In the genomic region with DNA sequence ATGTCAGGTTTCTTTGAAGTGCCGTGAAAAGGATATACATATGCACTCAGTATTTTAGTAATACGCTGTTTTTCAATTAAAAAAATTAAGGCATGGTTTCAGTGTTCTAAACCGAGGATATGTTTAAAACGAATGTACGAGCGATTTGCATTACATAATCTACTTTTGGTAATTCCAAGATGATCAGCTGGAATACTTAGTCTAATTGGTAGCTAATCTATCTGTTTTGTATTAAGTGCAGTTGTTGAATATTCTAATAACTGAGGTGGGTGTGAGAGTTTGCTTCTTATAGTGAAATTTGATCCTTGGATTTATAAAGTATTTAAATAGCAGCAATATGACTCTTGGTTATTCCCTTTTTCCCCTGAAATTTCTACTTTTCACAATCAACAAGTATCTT, we compare ENCODE assay signal across 9 cellular contexts. TPM values are rescaled to one million over a fixed set of nuclear protein-coding genes. Genes with fewer than 3 reads are reported as not detected.
DNase-seq lines count a peak whose midpoint lies in the region; ATAC-seq and TF ChIP-seq lines count a peak whose summit lies in the region.
"Had no signal": no experiment of that assay in that cellular context is flagged by ENCODE, and none has a peak within 500 bp of the region (broad histone marks: within the 10 kb centered on the region; RNA-seq: fewer than 3 reads in every experiment).

No MANE protein-coding gene starts in this region.

- no peak for TF ChIP-seq POLR2A in tibial nerve (IDR thresholded peaks at IDR 0.05)

- peaks cover 0 to 18% of the 10 kb centered on the region in 2 donors for H3K4me1 ChIP-seq in ascending aorta
- H3K4me1 ChIP-seq in liver (ENCODE audit: control insufficient read depth in 4 of 4, insufficient read depth in 4 of 4, low read length in 3 of 4): peaks cover 5 to 19% (median 6%) of the 10 kb centered on the region in 4 donors
- H3K4me1 ChIP-seq in tibial nerve: peaks cover 0 to 44% (median 13%) of the 10 kb centered on the region in 4 donors

- H3K4me3 Mint-ChIP-seq in activated naive CD4-positive, alpha-beta T cell treated with anti-CD3 and anti-CD28 coated beads for 36 hours: peak overlapping the region; percentile 89

- intact Hi-C loops in activated naive CD4-positive, alpha-beta T cell treated with anti-CD3 and anti-CD28 coated beads for 36 hours (cut with micrococcal nuclease): loop anchor here (1.0 to 10.0 kb wide), 6 partner anchors 12 to 1412 kb away; partner anchors contain the start of genes ARPC5, ODR4, TPR and TSEN15
- intact Hi-C loops in ascending aorta (cut with DNase I): loop anchor here (5.0 kb wide), 1 partner anchor 239 kb away; no protein-coding TSS in a partner anchor

- peaks cover 40% of the 10 kb centered on the region for H3K4me1 Mint-ChIP-seq in activated naive CD4-positive, alpha-beta T cell treated with anti-CD3 and anti-CD28 coated beads for 36 hours (ENCODE audit: low read depth)

- no peak for TF ChIP-seq RAD21 in liver (IDR thresholded peaks at IDR 0.05)

- no peaks in the 10 kb centered on the region for H3K9me3 Mint-ChIP-seq in activated naive CD4-positive, alpha-beta T cell treated with anti-CD3 and anti-CD28 coated beads for 36 hours

- TF ChIP-seq EP300 in tibial nerve (IDR thresholded peaks at IDR 0.05): no peak

- H3K27me3 Mint-ChIP-seq in activated naive CD4-positive, alpha-beta T cell treated with anti-CD3 and anti-CD28 coated beads for 36 hours (ENCODE audit: low read depth): no peaks in the 10 kb centered on the region

- peak overlapping the region; percentile 69 for H3K27ac Mint-ChIP-seq in activated naive CD4-positive, alpha-beta T cell treated with anti-CD3 and anti-CD28 coated beads for 36 hours

- CTCF ChIA-PET in activated naive CD4-positive, alpha-beta T cell treated with anti-CD3 and anti-CD28 coated beads for 36 hours (lab: Charles Lee): interaction anchor here (1.1 to 2.1 kb wide), 2 partner anchors 123 to 292 kb away, joined by 4 to 10 read pairs; partner anchors contain the start of gene EDEM3

- H3K27me3 ChIP-seq in ascending aorta: no peaks in the 10 kb centered on the region
- H3K27me3 ChIP-seq in liver (ENCODE audit: control insufficient read depth in 4 of 4, insufficient read depth in 4 of 4, low read length in 3 of 4): no peaks in the 10 kb centered on the region
- no peaks in the 10 kb centered on the region for H3K27me3 ChIP-seq in tibial nerve

- no peaks in the 10 kb centered on the region for H3K36me3 Mint-ChIP-seq in activated naive CD4-positive, alpha-beta T cell treated with anti-CD3 and anti-CD28 coated beads for 36 hours (ENCODE audit: low read depth)

- no peaks in the 10 kb centered on the region for H3K36me3 ChIP-seq in ascending aorta
- H3K36me3 ChIP-seq in liver (ENCODE audit: control insufficient read depth in 4 of 4, insufficient read depth in 3 of 4, low read depth in 1 of 4, low read length in 3 of 4): no peaks in the 10 kb centered on the region
- no peaks in the 10 kb centered on the region for H3K36me3 ChIP-seq in tibial nerve

- H3K27ac ChIP-seq in ascending aorta (no peak overlapping the region), liver (ENCODE audit: low read depth in 1 of 2, low read length in 2 of 2) (no peak overlapping the region), tibial nerve (peak overlapping the region in 1 of 4 donors; percentile 86)

- H3K9ac ChIP-seq in liver (ENCODE audit: low read depth in 1 of 2, low read length in 2 of 2): peak overlapping the region; percentile 31 to 46

- in situ Hi-C loops in GM13976 (cut with MboI; ENCODE audit: low sequenced_read_pairs, unreplicated experiment): loop anchor here (25.0 kb wide), 1 partner anchor 641 kb away; no protein-coding TSS in a partner anchor

- H3K4me3 ChIP-seq in ascending aorta (peak overlapping the region; percentile 73 to 87), liver (ENCODE audit: low read depth in 1 of 3, low read length in 3 of 3) (peak overlapping the region; percentile 92 to 100 (median 94)), tibial nerve (peak overlapping the region in 3 of 4 donors; percentile 67 to 96 (median 83))

- no peak for TF ChIP-seq CTCF in ascending aorta (IDR thresholded peaks at IDR 0.05)
- no peak for TF ChIP-seq CTCF in liver (IDR thresholded peaks at IDR 0.05; ENCODE audit: low read depth, low read length, missing input control)
- no peak for TF ChIP-seq CTCF in tibial nerve (IDR thresholded peaks at IDR 0.05)
- TF ChIP-seq CTCF in GM13976 (IDR thresholded peaks at IDR 0.05; ENCODE audit: borderline replicate concordance, control extremely low read depth, extremely low read depth, insufficient read depth, missing control alignments): no peak

- WGBS in liver: 9% methylated on average over 6 of the region's 6 CpGs
- 2% methylated on average over 6 of the region's 6 CpGs for WGBS in tibial nerve, 2 donors

- no peaks in the 10 kb centered on the region for H3K9me3 ChIP-seq in ascending aorta
- H3K9me3 ChIP-seq in liver (ENCODE audit: control insufficient read depth in 4 of 4, low read length in 3 of 4): no peaks in the 10 kb centered on the region
- H3K9me3 ChIP-seq in tibial nerve: no peaks in the 10 kb centered on the region

- no peak for DNase-seq in activated naive CD4-positive, alpha-beta T cell treated with anti-CD3 and anti-CD28 coated beads for 36 hours
- no peak for DNase-seq in activated naive CD4-positive, alpha-beta T cell treated with anti-CD3 and anti-CD28 coated beads, Interleukin-2, amount 50 U/mL, for 16 hours
- DNase-seq in ascending aorta (ENCODE audit: low spot score in 2 of 2) (no peak), tibial nerve (ENCODE audit: low spot score in 2 of 2) (no peak), GM13976 (ENCODE audit: low spot score) (no peak), NCI-H1105 treated with DMSO at 0.1 percent for 48 hours (lab: John Stamatoyannopoulos, UW) (no peak)
- DNase-seq: DMS79 treated with DMSO at 0.1 percent for 48 hours had no signal

- no peak for ATAC-seq in HG03571 (IDR thresholded peaks at IDR 0.05; ENCODE audit: unreplicated experiment)

TF ChIP-seq in liver, 16 proteins besides CTCF, POLR2A, EP300 and RAD21 (continues in another document):
- TF ChIP-seq RXRA (IDR thresholded peaks at IDR 0.05): no peak
- TF ChIP-seq, protein P1, sequence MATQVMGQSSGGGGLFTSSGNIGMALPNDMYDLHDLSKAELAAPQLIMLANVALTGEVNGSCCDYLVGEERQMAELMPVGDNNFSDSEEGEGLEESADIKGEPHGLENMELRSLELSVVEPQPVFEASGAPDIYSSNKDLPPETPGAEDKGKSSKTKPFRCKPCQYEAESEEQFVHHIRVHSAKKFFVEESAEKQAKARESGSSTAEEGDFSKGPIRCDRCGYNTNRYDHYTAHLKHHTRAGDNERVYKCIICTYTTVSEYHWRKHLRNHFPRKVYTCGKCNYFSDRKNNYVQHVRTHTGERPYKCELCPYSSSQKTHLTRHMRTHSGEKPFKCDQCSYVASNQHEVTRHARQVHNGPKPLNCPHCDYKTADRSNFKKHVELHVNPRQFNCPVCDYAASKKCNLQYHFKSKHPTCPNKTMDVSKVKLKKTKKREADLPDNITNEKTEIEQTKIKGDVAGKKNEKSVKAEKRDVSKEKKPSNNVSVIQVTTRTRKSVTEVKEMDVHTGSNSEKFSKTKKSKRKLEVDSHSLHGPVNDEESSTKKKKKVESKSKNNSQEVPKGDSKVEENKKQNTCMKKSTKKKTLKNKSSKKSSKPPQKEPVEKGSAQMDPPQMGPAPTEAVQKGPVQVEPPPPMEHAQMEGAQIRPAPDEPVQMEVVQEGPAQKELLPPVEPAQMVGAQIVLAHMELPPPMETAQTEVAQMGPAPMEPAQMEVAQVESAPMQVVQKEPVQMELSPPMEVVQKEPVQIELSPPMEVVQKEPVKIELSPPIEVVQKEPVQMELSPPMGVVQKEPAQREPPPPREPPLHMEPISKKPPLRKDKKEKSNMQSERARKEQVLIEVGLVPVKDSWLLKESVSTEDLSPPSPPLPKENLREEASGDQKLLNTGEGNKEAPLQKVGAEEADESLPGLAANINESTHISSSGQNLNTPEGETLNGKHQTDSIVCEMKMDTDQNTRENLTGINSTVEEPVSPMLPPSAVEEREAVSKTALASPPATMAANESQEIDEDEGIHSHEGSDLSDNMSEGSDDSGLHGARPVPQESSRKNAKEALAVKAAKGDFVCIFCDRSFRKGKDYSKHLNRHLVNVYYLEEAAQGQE (IDR thresholded peaks at IDR 0.05): no peak
- no peak for TF ChIP-seq SP1 (IDR thresholded peaks at IDR 0.05)
- TF ChIP-seq, protein P2, sequence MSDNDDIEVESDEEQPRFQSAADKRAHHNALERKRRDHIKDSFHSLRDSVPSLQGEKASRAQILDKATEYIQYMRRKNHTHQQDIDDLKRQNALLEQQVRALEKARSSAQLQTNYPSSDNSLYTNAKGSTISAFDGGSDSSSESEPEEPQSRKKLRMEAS (IDR thresholded peaks at IDR 0.05): no peak
- TF ChIP-seq FOXA1 (IDR thresholded peaks at IDR 0.05): no peak
- TF ChIP-seq HNF4A (conservative IDR thresholded peaks at IDR 0.05): no peak
- no peak for TF ChIP-seq GABPA (IDR thresholded peaks at IDR 0.05 in 1 of 2, conservative IDR thresholded peaks at IDR 0.05 in 1 of 2)
- no peak for TF ChIP-seq JUND (IDR thresholded peaks at IDR 0.05)
- TF ChIP-seq NR2F2 (IDR thresholded peaks at IDR 0.05): no peak
- TF ChIP-seq FOXA2 (IDR thresholded peaks at IDR 0.05): no peak
- TF ChIP-seq ATF3 (IDR thresholded peaks at IDR 0.05): no peak
- no peak for TF ChIP-seq HNF4G (IDR thresholded peaks at IDR 0.05)
- TF ChIP-seq YY1 (IDR thresholded peaks at IDR 0.05): no peak
- no peak for TF ChIP-seq ZBTB33 (IDR thresholded peaks at IDR 0.05)

RNA-seq across cellular contexts. Expression of gene RNF2, which starts 1.3 kb away (rescaled TPM):
- 10 to 100 TPM; 19.2 to 23.4 TPM for total RNA-seq in activated naive CD4-positive, alpha-beta T cell treated with anti-CD3 and anti-CD28 coated beads for 36 hours
- total RNA-seq in ascending aorta (4.0 TPM), liver (10 to 100 TPM in 1 of 2 donors, 1 to 10 TPM in 1; 6.5 to 17.3 TPM), tibial nerve (10 to 100 TPM; 11.1 to 18.9 (median 15.3) TPM)
- polyA plus RNA-seq in liver: 1 to 10 TPM; 2.9 to 3.2 TPM
